Comparison of ENCODE assay signal across 8 cellular contexts in the genomic region with DNA sequence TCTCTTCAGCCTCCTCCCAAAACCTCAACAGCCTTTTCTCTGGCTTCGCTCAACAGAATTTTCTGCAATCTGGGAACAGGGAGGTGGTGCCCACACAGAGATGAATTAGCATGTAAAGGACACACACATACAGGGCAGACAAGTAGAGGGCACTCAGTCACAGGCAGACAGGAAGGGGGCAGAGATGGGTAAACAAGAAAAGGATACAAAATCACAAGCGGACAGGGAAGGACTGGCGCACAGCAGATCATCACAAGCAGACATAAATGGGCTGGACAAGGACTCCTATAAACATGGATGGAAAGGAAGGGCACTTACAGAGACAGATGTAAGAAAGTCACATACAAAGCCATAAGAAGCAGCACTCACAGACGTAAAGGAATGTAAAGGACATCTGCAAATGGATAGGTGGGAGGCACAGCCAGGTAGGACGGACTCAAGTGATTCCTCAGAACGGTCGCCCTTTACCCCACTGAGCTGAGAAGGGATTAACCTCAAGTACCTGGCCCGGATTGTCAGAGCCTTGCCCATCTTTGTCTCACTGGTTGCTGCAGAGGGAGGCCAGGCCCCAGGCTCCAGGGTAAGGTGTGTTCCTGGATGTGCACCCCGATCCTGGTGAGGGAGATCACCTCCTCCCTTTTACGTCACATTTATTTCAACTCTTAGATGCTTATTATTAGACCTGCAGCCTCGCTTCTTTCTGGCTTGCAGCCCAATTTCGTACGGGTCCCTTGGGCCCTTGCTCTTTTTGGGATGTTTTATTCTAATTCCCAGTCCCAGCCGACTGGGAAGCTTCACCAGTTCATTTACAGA. TPM values are rescaled to one million over a fixed set of nuclear protein-coding genes. Genes with fewer than 3 reads are reported as not detected.
DNase-seq lines count a peak whose midpoint lies in the region; ATAC-seq and TF ChIP-seq lines count a peak whose summit lies in the region.

No MANE protein-coding gene starts in this region.

- ATAC-seq in GM21423 (IDR thresholded peaks at IDR 0.05; ENCODE audit: unreplicated experiment) = peak; percentile 6
- no peak for ATAC-seq in GM21576 (IDR thresholded peaks at IDR 0.05; ENCODE audit: unreplicated experiment)

- DNase-seq in DMS53 (lab: John Stamatoyannopoulos, UW) (peak; percentile 76), LNCaP clone FGC (ENCODE audit: low read depth) (no peak), dermis blood vessel endothelial cell (peak; percentile 31), myocyte (ENCODE audit: low read depth) (peak; percentile 25), NCI-H2081 (lab: John Stamatoyannopoulos, UW) (no peak), KG1 (lab: John Stamatoyannopoulos, UW) (no peak)

- TF ChIP-seq CTCF in LNCaP clone FGC (IDR thresholded peaks at IDR 0.05; ENCODE audit: control insufficient read depth, extremely low read depth, insufficient read depth) = 0 out of 2 replicates have a peak, but pooled peaks have one; percentile 13

- peak overlapping the region; percentile 94 for H3K4me3 ChIP-seq in LNCaP clone FGC (ENCODE audit: low read depth, low read length)

RNA-seq across cellular contexts. Expression of a gene that starts 0.8 kb away (rescaled TPM):
- total RNA-seq in dermis blood vessel endothelial cell = 12.3 and 15.6 TPM in 2 replicates
- 50.1 and 52.6 TPM in 2 replicates for total RNA-seq in myocyte
- polyA plus RNA-seq in myocyte (2012) = 68.2 TPM

RNA-seq across cellular contexts. Expression of a gene that starts 15.0 kb away (rescaled TPM):
- total RNA-seq in dermis blood vessel endothelial cell (149 and 294 TPM in 2 replicates), myocyte (299 and 305 TPM in 2 replicates)
- polyA plus RNA-seq in myocyte (2012) = 214 TPM

RNA-seq across cellular contexts. Expression of a gene that starts 25.6 kb away (rescaled TPM):
- total RNA-seq in dermis blood vessel endothelial cell (31.0 and 34.7 TPM in 2 replicates), myocyte (60.6 and 65.6 TPM in 2 replicates)
- polyA plus RNA-seq in myocyte (2012) = 107 TPM

RNA-seq across cellular contexts. Expression of a gene that starts 37.9 kb away (rescaled TPM):
- 8.7 and 11.7 TPM in 2 replicates for total RNA-seq in dermis blood vessel endothelial cell
- total RNA-seq in myocyte = 12.8 and 19.7 TPM in 2 replicates
- 24.2 TPM for polyA plus RNA-seq in myocyte (2012)

RNA-seq across cellular contexts. Expression of a gene that starts 38.2 kb away (rescaled TPM):
- total RNA-seq in dermis blood vessel endothelial cell (11.8 and 13.3 TPM in 2 replicates), myocyte (8.9 and 13.5 TPM in 2 replicates)
- polyA plus RNA-seq in myocyte (2012) = 17.0 TPM

Comparison
In these comparisons a context has a peak if more than half of its experiments do, and no peak if none do; other contexts are left out.
1. DNase-seq: peak in DMS53 (single experiment), dermis blood vessel endothelial cell (single experiment) and myocyte (single experiment); none in LNCaP clone FGC (single experiment), NCI-H2081 (0 of 2) and KG1 (single experiment).